9 cellular contexts compared by ENCODE assay signal in the genomic region with DNA sequence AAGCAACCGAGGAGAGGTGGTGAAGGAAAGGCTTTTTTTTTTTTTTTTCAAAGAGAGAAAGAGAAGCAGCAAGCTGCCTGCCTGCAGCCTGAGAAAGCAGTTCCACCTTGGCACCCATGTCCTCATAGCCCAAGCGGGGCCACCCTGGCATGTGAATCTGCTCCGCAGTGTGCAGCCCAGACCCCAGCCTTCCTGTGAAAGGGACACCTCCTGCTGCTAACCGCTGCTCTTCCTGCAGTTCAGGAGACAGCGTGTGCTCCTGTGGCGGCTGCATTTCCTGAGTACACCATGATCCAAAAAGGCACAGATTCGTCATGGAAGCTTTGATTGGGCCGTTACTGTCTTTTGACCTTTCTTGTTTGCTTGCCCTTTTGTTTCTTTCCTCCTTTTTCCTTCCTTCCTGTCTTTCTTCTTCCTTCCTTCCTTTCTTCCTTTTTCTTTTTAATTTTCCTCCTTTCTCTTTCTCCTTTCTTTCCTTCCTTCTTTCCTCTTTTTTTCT. TPM values are rescaled to one million over a fixed set of nuclear protein-coding genes. Genes with fewer than 3 reads are reported as not detected.
DNase-seq lines count a peak whose midpoint lies in the region; ATAC-seq and TF ChIP-seq lines count a peak whose summit lies in the region.
"Had no signal": no experiment of that assay in that cellular context is flagged by ENCODE, and none has a peak within 500 bp of the region (broad histone marks: within the 10 kb centered on the region; RNA-seq: fewer than 3 reads in every experiment).

No MANE protein-coding gene starts in this region.

- ATAC-seq in HG03095 (IDR thresholded peaks at IDR 0.05; ENCODE audit: unreplicated experiment), result no peak

- H3K27ac Mint-ChIP-seq in HFFc6, result no peak overlapping the region

- peaks cover 8% of the 10 kb centered on the region; the same call in 1 of the 2 replicates for H3K4me1 Mint-ChIP-seq in HFFc6 (ENCODE audit: low read depth)

- H3K27me3 Mint-ChIP-seq in HFFc6 (ENCODE audit: insufficient read depth), result peaks cover 7% of the 10 kb centered on the region

- DNase-seq in stimulated activated CD4-positive, alpha-beta T cell treated with anti-CD3 and anti-CD28 coated beads, Interleukin-4, amount 100 ng/mL, for 24 hours, result peak; percentile 56
- no peak for DNase-seq in stimulated activated CD4-positive, alpha-beta T cell treated with anti-CD3 and anti-CD28 coated beads, Interleukin-4, amount 100 ng/mL, for 1 hour
- DNase-seq in activated gamma-delta T cell treated with Interleukin-2 at 50 U/mL for 16 hours (peak; percentile 62), lung microvascular endothelial cell (ENCODE audit: low read depth in 2 of 2) (peak; percentile 2 to 38), NCI-H345 (lab: John Stamatoyannopoulos, UW) (no peak), NCI-H446 (lab: John Stamatoyannopoulos, UW) (no peak), HFFc6 (no peak)
- DNase-seq: DMS79 treated with DMSO at 0.1 percent for 48 hours had no signal

- H3K36me3 Mint-ChIP-seq in HFFc6 (ENCODE audit: low read depth), result no peaks in the 10 kb centered on the region

- TF ChIP-seq CTCF in HFFc6 (IDR thresholded peaks at IDR 0.05), result no peak

- no peak overlapping the region for H3K4me3 Mint-ChIP-seq in HFFc6

- no peaks in the 10 kb centered on the region for H3K9me3 Mint-ChIP-seq in HFFc6

RNA-seq across cellular contexts. Expression of a gene that starts 38.1 kb away (rescaled TPM):
- under 0.01 TPM in 2 replicates for total RNA-seq in lung microvascular endothelial cell
- total RNA-seq in HFFc6 (2021; fragmentation: NEBNext Ultra II Directional; extraction: Animal tissue kit (Norgen Biotek cat#: 25700)), result not detected

Comparison
In these comparisons a context has a peak if more than half of its experiments do, and no peak if none do; other contexts are left out.
1. DNase-seq: peak in stimulated activated CD4-positive, alpha-beta T cell treated with anti-CD3 and anti-CD28 coated beads, Interleukin-4, amount 100 ng/mL, for 24 hours (single experiment), activated gamma-delta T cell treated with Interleukin-2 at 50 U/mL for 16 hours (single experiment) and lung microvascular endothelial cell (2 of 2); none in stimulated activated CD4-positive, alpha-beta T cell treated with anti-CD3 and anti-CD28 coated beads, Interleukin-4, amount 100 ng/mL, for 1 hour (single experiment), NCI-H345 (single experiment), NCI-H446 (0 of 2) and HFFc6 (single experiment).